ENCODE assay signal across 8 cellular contexts in the genomic region with DNA sequence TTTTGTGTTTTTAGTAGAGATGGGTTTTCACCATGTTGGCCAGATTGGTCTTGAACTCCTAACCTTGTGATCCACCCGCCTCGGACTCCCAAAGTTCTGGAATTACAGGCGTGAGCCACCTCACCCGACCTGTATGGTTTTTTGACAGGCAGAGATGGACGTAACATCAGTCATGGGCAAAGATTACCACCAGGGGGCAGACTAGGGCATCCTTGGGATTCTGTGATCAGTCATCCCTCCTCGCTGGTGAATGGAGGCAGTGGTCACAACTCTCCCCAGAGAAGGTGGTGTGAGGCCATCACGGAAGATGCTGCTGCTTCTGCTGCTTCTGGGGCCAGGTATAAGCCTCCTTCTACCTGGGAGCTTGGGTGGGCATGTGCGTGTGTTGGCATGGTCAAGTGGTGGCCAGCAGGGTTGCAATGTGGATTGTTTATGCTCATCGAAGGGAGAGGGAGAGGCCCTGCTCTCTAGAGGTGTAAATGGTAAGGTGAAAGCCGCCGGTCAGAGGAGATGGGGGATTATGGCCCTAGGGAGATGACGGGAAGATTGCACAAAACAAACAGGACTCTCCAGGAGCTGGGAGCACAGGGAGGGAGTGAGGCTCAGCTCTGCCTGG.
DNase-seq lines count a peak whose midpoint lies in the region; ATAC-seq and TF ChIP-seq lines count a peak whose summit lies in the region.

No MANE protein-coding gene starts in this region.

- TF ChIP-seq CTCF in OCI-LY1 (IDR thresholded peaks at IDR 0.05; ENCODE audit: low read length) (peak; percentile 81), retinal pigment epithelial cell (conservative IDR thresholded peaks at IDR 0.05; ENCODE audit: low read depth, low read length) (peak; percentile 68)

- no peak overlapping the region for H2AFZ ChIP-seq in OCI-LY1 (ENCODE audit: low read length)

- intact Hi-C loops in Right ventricle myocardium superior (cut with DNase I) (no loop called here), Right ventricle myocardium inferior (cut with DNase I) (no loop called here)

- no peaks in the 10 kb centered on the region for H3F3A ChIP-seq in OCI-LY1 (ENCODE audit: insufficient read depth, low read length)

- no peaks in the 10 kb centered on the region for H4K20me1 ChIP-seq in OCI-LY1 (ENCODE audit: insufficient read depth, low read length)

- H3K9me3 ChIP-seq in OCI-LY1 (ENCODE audit: low read length): no peaks in the 10 kb centered on the region

- H3K4me2 ChIP-seq in OCI-LY1 (ENCODE audit: low read length): no peak overlapping the region

- ATAC-seq in Right ventricle myocardium superior (ENCODE audit: poor library complexity) (no peak), Right ventricle myocardium inferior (no peak), HG02798 (IDR thresholded peaks at IDR 0.05; ENCODE audit: poor library complexity, unreplicated experiment) (peak; percentile 95)

- H3K79me2 ChIP-seq in OCI-LY1 (ENCODE audit: insufficient read depth, low read length): no peaks in the 10 kb centered on the region

- no peak overlapping the region for H3K27ac ChIP-seq in OCI-LY1 (ENCODE audit: low read depth, low read length, poor library complexity, severe bottlenecking)

- no peaks in the 10 kb centered on the region for H3K9me2 ChIP-seq in OCI-LY1 (ENCODE audit: low read depth, low read length)

- no peaks in the 10 kb centered on the region; the same call in 1 of the 2 replicates for H3K27me3 ChIP-seq in OCI-LY1 (ENCODE audit: insufficient read depth, low read length)

- DNase-seq in Right ventricle myocardium superior (peak; percentile 38), Right ventricle myocardium inferior (ENCODE audit: missing footprints) (no peak), foreskin melanocyte (peak; percentile 25), retinal pigment epithelial cell (ENCODE audit: low read depth) (no peak), AG08396 (ENCODE audit: low spot score) (no peak)
- peak; percentile 61 for DNase-seq in activated T-cell treated with anti-CD3 and anti-CD28 coated beads, Interleukin-2, amount 50 U/mL, for 1 hour

- H3K4me3 ChIP-seq in OCI-LY1 (ENCODE audit: low read depth, low read length, poor library complexity, severe bottlenecking) (no peak overlapping the region), retinal pigment epithelial cell (ENCODE audit: low read length) (no peak overlapping the region)

- no peak overlapping the region for H3K9ac ChIP-seq in OCI-LY1 (ENCODE audit: low read length)

- H3K4me1 ChIP-seq in OCI-LY1 (ENCODE audit: insufficient read depth, low read length, severe bottlenecking): no peaks in the 10 kb centered on the region

- H3K36me3 ChIP-seq in OCI-LY1 (ENCODE audit: insufficient read depth, low read length): no peaks in the 10 kb centered on the region

Comparison
In these comparisons a context has a peak if more than half of its experiments do, and no peak if none do; other contexts are left out.
1. DNase-seq: peak in Right ventricle myocardium superior (single experiment), activated T-cell treated with anti-CD3 and anti-CD28 coated beads, Interleukin-2, amount 50 U/mL, for 1 hour (single experiment) and foreskin melanocyte (single experiment); none in Right ventricle myocardium inferior (single experiment), retinal pigment epithelial cell (single experiment) and AG08396 (single experiment).